21 cellular contexts compared by ENCODE assay signal in the genomic region with DNA sequence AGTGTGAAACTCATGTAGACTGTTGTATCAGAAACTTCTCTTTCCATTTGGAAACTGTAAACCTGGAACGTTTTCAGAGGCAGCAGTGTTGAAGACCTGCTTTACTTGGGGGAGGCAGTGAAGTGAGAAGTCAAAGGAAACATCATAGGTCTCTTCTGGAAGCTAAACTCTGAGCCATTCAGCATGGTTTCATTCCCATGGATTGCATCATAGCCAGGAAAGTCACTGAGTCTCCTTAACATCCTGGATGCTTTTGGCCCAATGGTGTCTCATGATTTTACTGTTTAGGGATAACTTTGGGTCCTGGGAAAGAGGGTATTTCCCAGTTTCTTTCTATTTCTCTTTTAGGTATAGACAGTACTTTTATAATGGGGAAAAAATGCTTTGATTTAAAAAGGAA.
DNase-seq lines count a peak whose midpoint lies in the region; ATAC-seq, FAIRE-seq and TF ChIP-seq lines count a peak whose summit lies in the region.
"Had no signal": no experiment of that assay in that cellular context is flagged by ENCODE, and none has a peak within 500 bp of the region (broad histone marks: within the 10 kb centered on the region; RNA-seq: fewer than 3 reads in every experiment).

No MANE protein-coding gene starts in this region.

- no peak overlapping the region for H3K4ac ChIP-seq in H1 (replicated peaks; ENCODE audit: insufficient read length, low read depth, low read length)

- H3K4me3 ChIP-seq in KMS-11 (IDR thresholded peaks at IDR 0.05; ENCODE audit: insufficient read depth, low read depth, low read length) (no peak overlapping the region), H1 (ENCODE audit: extremely low read depth in 1 of 4, insufficient read depth in 2 of 4, low read depth in 3 of 4, low read length in 4 of 4) (no peak overlapping the region)
- H3K4me3 ChIP-seq: lower lobe of right lung, PC-9, SJCRH30, tibial artery had no signal

- H3K27ac Mint-ChIP-seq in stimulated activated naive B cell treated with anti-CD40 and anti-IgM and Interleukin-4, amounts not matched to agents 10 μg/mL and 1 μg/mL and 100 μg/mL, for 72 hours, result no peak overlapping the region
- H3K27ac Mint-ChIP-seq in T-helper 17 cell, result no peak overlapping the region
- H3K27ac Mint-ChIP-seq: stimulated activated memory B cell treated with anti-CD40 and anti-IgM and Interleukin-4, amounts not matched to agents 10 μg/mL and 1 μg/mL and 100 μg/mL, for 72 hours had no signal

- no peak overlapping the region for H2BK15ac ChIP-seq in H1 (ENCODE audit: low read length)

- TF ChIP-seq RAD21 in H1 (IDR thresholded peaks at IDR 0.05 in 1 of 2, conservative IDR thresholded peaks at IDR 0.05 in 1 of 2; ENCODE audit: low read depth in 2 of 2, low read length in 2 of 2), result no peak

- no peak overlapping the region for H3K18ac ChIP-seq in H1 (ENCODE audit: extremely low read depth, low read length)

- H3K79me2 ChIP-seq in KMS-11 (ENCODE audit: insufficient read depth, low read depth) (peaks cover 5% of the 10 kb centered on the region; the same call in 1 of the 2 replicates), H1 (ENCODE audit: control insufficient read depth in 1 of 2, insufficient read depth in 2 of 2, low read length in 2 of 2) (no peaks in the 10 kb centered on the region)

- no peak for TF ChIP-seq EP300 in H1 (IDR thresholded peaks at IDR 0.05; ENCODE audit: borderline replicate concordance in 1 of 2, low read depth in 2 of 2, low read length in 2 of 2)

- H4K5ac ChIP-seq in H1 (ENCODE audit: insufficient read length, low read depth, low read length), result no peak overlapping the region

- no peak for ATAC-seq in stimulated activated naive B cell treated with anti-CD40 and anti-IgM and Interleukin-4, amounts not matched to agents 10 μg/mL and 1 μg/mL and 100 μg/mL, for 72 hours (replicated peaks)
- no peak for ATAC-seq in T-helper 17 cell
- ATAC-seq: lower lobe of right lung; stimulated activated memory B cell treated with anti-CD40 and anti-IgM and Interleukin-4, amounts not matched to agents 10 μg/mL and 1 μg/mL and 100 μg/mL, for 72 hours had no signal

- DNase-seq in Daoy (ENCODE audit: low read depth) (peak; percentile 13), H1 (ENCODE audit: low read depth in 1 of 2, low spot score in 2 of 2) (no peak), kidney glomerular epithelial cell (lab: John Stamatoyannopoulos, UW) (peak; percentile 15), KG1 (lab: John Stamatoyannopoulos, UW) (no peak), T-helper 17 cell (no peak), NCI-H2196 (lab: John Stamatoyannopoulos, UW; ENCODE audit: unreplicated experiment) (no peak)
- no peak for DNase-seq in stimulated activated naive B cell treated with anti-CD40 and anti-IgM and Interleukin-4, amounts not matched to agents 10 μg/mL and 1 μg/mL and 100 μg/mL, for 72 hours
- DNase-seq: activated CD4-positive, alpha-beta T cell treated with anti-CD3 and anti-CD28 coated beads, Interleukin-2, amount 50 U/mL, for 4 hours; activated naive CD4-positive, alpha-beta T cell treated with Interleukin-2 at 50 U/mL for 16 hours; cortex of kidney; lower lobe of right lung; NCI-H1436; NCI-H2227 treated with DMSO at 0.1 percent for 48 hours; nucleus accumbens; SJCRH30; tibial artery; WERI-Rb-1 had no signal

- no peak overlapping the region for H2BK12ac ChIP-seq in H1 (ENCODE audit: low read depth, low read length)

- H3K36me3 Mint-ChIP-seq in stimulated activated naive B cell treated with anti-CD40 and anti-IgM and Interleukin-4, amounts not matched to agents 10 μg/mL and 1 μg/mL and 100 μg/mL, for 72 hours, result peaks cover 0 to 4% of the 10 kb centered on the region in 2 donors
- no peaks in the 10 kb centered on the region for H3K36me3 Mint-ChIP-seq in T-helper 17 cell (ENCODE audit: low read depth)
- H3K36me3 Mint-ChIP-seq: stimulated activated memory B cell treated with anti-CD40 and anti-IgM and Interleukin-4, amounts not matched to agents 10 μg/mL and 1 μg/mL and 100 μg/mL, for 72 hours had no signal

- 94% methylated on average over 1 of the region's 1 CpG; no CpG with 5 or more reads in 1 of the 2 experiments for WGBS in H1 (ENCODE audit: extremely low coverage in 1 of 2, insufficient coverage in 1 of 2, insufficient read length in 1 of 2, insufficient replicate concordance in 2 of 2, low coverage in 1 of 2, low lambda C conversion rate in 2 of 2, missing lambda C conversion rate in 1 of 2), 2 experiments

- H2AFZ ChIP-seq in KMS-11 (ENCODE audit: low read depth) (no peak overlapping the region), H1 (ENCODE audit: low read length) (no peak overlapping the region)
- H2AFZ ChIP-seq: PC-9 had no signal

- FAIRE-seq in H1 (lab: Jason Lieb, UNC), result no peak
- FAIRE-seq: astrocyte had no signal

- H3K9me3 ChIP-seq in H1 (ENCODE audit: insufficient read depth in 2 of 2, low read depth in 1 of 2, low read length in 1 of 2) (no peaks in the 10 kb centered on the region), T-helper 17 cell (ENCODE audit: control insufficient read depth, low read length, poor library complexity, severe bottlenecking) (no peaks in the 10 kb centered on the region)
- H3K9me3 ChIP-seq: lower lobe of right lung, SJCRH30, tibial artery had no signal

- no peak for TF ChIP-seq CTCF in KMS-11 (conservative IDR thresholded peaks at IDR 0.05; ENCODE audit: low read depth, low read length)
- no peak for TF ChIP-seq CTCF in H1 (IDR thresholded peaks at IDR 0.05; ENCODE audit: control extremely low read depth in 1 of 3, insufficient read depth in 1 of 3, low read depth in 1 of 3, low read length in 3 of 3)

- H3K4me3 Mint-ChIP-seq in stimulated activated naive B cell treated with anti-CD40 and anti-IgM and Interleukin-4, amounts not matched to agents 10 μg/mL and 1 μg/mL and 100 μg/mL, for 72 hours, result no peak overlapping the region
- H3K4me3 Mint-ChIP-seq in T-helper 17 cell, result no peak overlapping the region
- H3K4me3 Mint-ChIP-seq: stimulated activated memory B cell treated with anti-CD40 and anti-IgM and Interleukin-4, amounts not matched to agents 10 μg/mL and 1 μg/mL and 100 μg/mL, for 72 hours had no signal

- H3K79me1 ChIP-seq in H1 (ENCODE audit: low read depth, low read length), result no peaks in the 10 kb centered on the region

- H3K9me3 Mint-ChIP-seq in stimulated activated naive B cell treated with anti-CD40 and anti-IgM and Interleukin-4, amounts not matched to agents 10 μg/mL and 1 μg/mL and 100 μg/mL, for 72 hours, result peaks cover 4 to 6% of the 10 kb centered on the region in 2 donors

- CTCF ChIA-PET in H1 (lab: Charles Lee; ENCODE audit: partially characterized antibody), result interaction anchor here (1.9 kb wide), 1 partner anchor 10 kb away, joined by 4 read pairs; no protein-coding TSS in a partner anchor

- no peak overlapping the region for H4K91ac ChIP-seq in H1 (replicated peaks; ENCODE audit: insufficient read length, low read length)

- H4K8ac ChIP-seq in H1 (ENCODE audit: extremely low read depth, insufficient read depth, low read length), result no peak overlapping the region

- H2BK120ac ChIP-seq in H1 (replicated peaks; ENCODE audit: low read depth, low read length), result no peak overlapping the region

- H3K23me2 ChIP-seq in H1 (ENCODE audit: low read depth, low read length), result no peaks in the 10 kb centered on the region

- H3K27me3 Mint-ChIP-seq in stimulated activated naive B cell treated with anti-CD40 and anti-IgM and Interleukin-4, amounts not matched to agents 10 μg/mL and 1 μg/mL and 100 μg/mL, for 72 hours, result peaks cover 16 to 17% of the 10 kb centered on the region in 2 donors
- H3K27me3 Mint-ChIP-seq in T-helper 17 cell, result peaks cover 18% of the 10 kb centered on the region
- H3K27me3 Mint-ChIP-seq: stimulated activated memory B cell treated with anti-CD40 and anti-IgM and Interleukin-4, amounts not matched to agents 10 μg/mL and 1 μg/mL and 100 μg/mL, for 72 hours had no signal

- no peak overlapping the region for H3K56ac ChIP-seq in H1 (replicated peaks; ENCODE audit: insufficient read length, low read depth, low read length)

- no peak overlapping the region for H2AK5ac ChIP-seq in H1 (ENCODE audit: low read depth, low read length)

- H3K23ac ChIP-seq in H1 (ENCODE audit: insufficient read length), result no peak overlapping the region

- H3K36me3 ChIP-seq in KMS-11 (ENCODE audit: insufficient read depth) (no peaks in the 10 kb centered on the region), H1 (ENCODE audit: control insufficient read depth in 2 of 4, insufficient read depth in 4 of 4, low read length in 3 of 4) (no peaks in the 10 kb centered on the region)
- H3K36me3 ChIP-seq: lower lobe of right lung, SJCRH30, tibial artery, WERI-Rb-1 had no signal

- peak overlapping the region; percentile 10; the same call in 1 of the 2 replicates for H3K4me2 ChIP-seq in KMS-11
- no peak overlapping the region for H3K4me2 ChIP-seq in H1 (ENCODE audit: insufficient read depth in 1 of 2, low read depth in 2 of 2, low read length in 2 of 2)
- H3K4me2 ChIP-seq: PC-9 had no signal

- peaks cover 52% of the 10 kb centered on the region for H3K4me1 ChIP-seq in KMS-11 (ENCODE audit: low read depth, poor library complexity, severe bottlenecking)
- H3K4me1 ChIP-seq in H1 (replicated peaks in 1 of 4; ENCODE audit: control insufficient read depth in 3 of 4, insufficient read depth in 4 of 4, low read length in 3 of 4), result peaks cover 1 to 8% (median 5%) of the 10 kb centered on the region in 4 experiments; a peak in 4 of 7 replicates

- H3K4me1 Mint-ChIP-seq in stimulated activated naive B cell treated with anti-CD40 and anti-IgM and Interleukin-4, amounts not matched to agents 10 μg/mL and 1 μg/mL and 100 μg/mL, for 72 hours, result peaks cover 0 to 3% of the 10 kb centered on the region in 2 donors
- H3K4me1 Mint-ChIP-seq in T-helper 17 cell, result no peaks in the 10 kb centered on the region
- H3K4me1 Mint-ChIP-seq: stimulated activated memory B cell treated with anti-CD40 and anti-IgM and Interleukin-4, amounts not matched to agents 10 μg/mL and 1 μg/mL and 100 μg/mL, for 72 hours had no signal

- no peak overlapping the region for H2BK5ac ChIP-seq in H1 (ENCODE audit: low read depth, low read length)

- no peak overlapping the region for H3K14ac ChIP-seq in H1 (ENCODE audit: insufficient read length)

- no peaks in the 10 kb centered on the region for H3K27me3 ChIP-seq in KMS-11 (ENCODE audit: insufficient read depth, low read depth)
- no peaks in the 10 kb centered on the region; a peak in 1 of 7 replicates for H3K27me3 ChIP-seq in H1 (replicated peaks in 1 of 4; ENCODE audit: control insufficient read depth in 3 of 4, extremely low read depth in 1 of 4, insufficient read depth in 3 of 4, low read length in 3 of 4)
- H3K27me3 ChIP-seq: SJCRH30, tibial artery had no signal

- H3K27ac ChIP-seq in KMS-11 (peak overlapping the region; percentile 37; the same call in 1 of the 2 replicates), H1 (ENCODE audit: low read depth, low read length) (no peak overlapping the region)
- H3K27ac ChIP-seq: lower lobe of right lung, PC-9, SJCRH30, tibial artery, WERI-Rb-1 had no signal

- no peak for TF ChIP-seq POLR2A in H1 (IDR thresholded peaks at IDR 0.05; ENCODE audit: control extremely low read depth in 1 of 2, low read depth in 2 of 2, low read length in 2 of 2)

- no peak overlapping the region for H2BK20ac ChIP-seq in H1 (ENCODE audit: low read length)

- POLR2A ChIA-PET in H1 (lab: Charles Lee; ENCODE audit: partially characterized antibody), result no interaction called here

- no peaks in the 10 kb centered on the region for H4K20me1 ChIP-seq in KMS-11 (ENCODE audit: insufficient read depth)
- no peaks in the 10 kb centered on the region for H4K20me1 ChIP-seq in H1 (replicated peaks in 1 of 2; ENCODE audit: control insufficient read depth in 1 of 2, insufficient read depth in 2 of 2, low read length in 2 of 2)

- H3K9ac ChIP-seq in KMS-11, result no peak overlapping the region
- no peak overlapping the region for H3K9ac ChIP-seq in H1 (replicated peaks in 1 of 4; ENCODE audit: extremely low read depth in 1 of 4, low read depth in 3 of 4, low read length in 3 of 4)

Comparison
In these comparisons a context has a peak if more than half of its experiments do, and no peak if none do; other contexts are left out.
1. DNase-seq: peak in Daoy (single experiment) and kidney glomerular epithelial cell (single experiment); none in H1 (0 of 2), KG1 (single experiment), stimulated activated naive B cell treated with anti-CD40 and anti-IgM and Interleukin-4, amounts not matched to agents 10 μg/mL and 1 μg/mL and 100 μg/mL, for 72 hours (single experiment), T-helper 17 cell (0 of 3) and NCI-H2196 (single experiment).